33 cellular contexts compared by ENCODE assay signal in genomic region chr3:88725440-88725839, GRCh38.
"Had no signal": no experiment of that assay in that cellular context is flagged by ENCODE, and none has a peak within 500 bp of the region (broad histone marks: within the 10 kb centered on the region; RNA-seq: fewer than 3 reads in every experiment).

No MANE protein-coding gene starts in this region.

- H3K36me3 Mint-ChIP-seq: activated naive CD4-positive, alpha-beta T cell treated with anti-CD3 and anti-CD28 coated beads, Interleukin-2, amount 50 U/mL, for 24 hours; activated naive CD8-positive, alpha-beta T cell treated with anti-CD3 and anti-CD28 coated beads for 36 hours had no signal

- H3K4me1 Mint-ChIP-seq: activated B cell treated with CpG ODN at 0.5 μM for 24 hours; activated naive CD4-positive, alpha-beta T cell treated with anti-CD3 and anti-CD28 coated beads, Interleukin-2, amount 50 U/mL, for 24 hours; activated naive CD8-positive, alpha-beta T cell treated with anti-CD3 and anti-CD28 coated beads for 36 hours; activated naive CD8-positive, alpha-beta T cell treated with anti-CD3 and anti-CD28 coated beads, Interleukin-2, amount 50 U/mL, for 24 hours; T-helper 17 cell had no signal

- H3K4me3 Mint-ChIP-seq: activated B cell treated with CpG ODN at 0.5 μM for 24 hours; activated CD8-positive, alpha-beta T cell treated with anti-CD3 and anti-CD28 coated beads for 36 hours; activated naive CD4-positive, alpha-beta T cell treated with anti-CD3 and anti-CD28 coated beads for 36 hours; activated naive CD4-positive, alpha-beta T cell treated with anti-CD3 and anti-CD28 coated beads, Interleukin-2, amount 50 U/mL, for 24 hours; activated naive CD8-positive, alpha-beta T cell treated with anti-CD3 and anti-CD28 coated beads for 36 hours; activated naive CD8-positive, alpha-beta T cell treated with anti-CD3 and anti-CD28 coated beads, Interleukin-2, amount 50 U/mL, for 24 hours; activated T-helper 1 cell treated with anti-CD3 and anti-CD28 coated beads, Interleukin-12 subunit alpha, Interleukin-12 subunit beta, Interleukin-2, Interleukin-4 antibody, amounts not matched to agents 30 ng/mL and 10 ng/mL and 1 ng/mL, durations not matched to agents 14 hours and 24 hours and 36 hours; T-helper 17 cell; T-helper 2 cell treated with Interferon-gamma antibody and Interleukin-4, amounts not matched to agents 5 μg/mL and 100 μg/mL, for 36 hours had no signal

- H3K27me3 Mint-ChIP-seq: activated B cell treated with CpG ODN at 0.5 μM for 24 hours; activated CD8-positive, alpha-beta T cell treated with anti-CD3 and anti-CD28 coated beads for 36 hours; activated naive CD4-positive, alpha-beta T cell treated with anti-CD3 and anti-CD28 coated beads, Interleukin-2, amount 50 U/mL, for 24 hours; activated naive CD8-positive, alpha-beta T cell treated with anti-CD3 and anti-CD28 coated beads for 36 hours; activated naive CD8-positive, alpha-beta T cell treated with anti-CD3 and anti-CD28 coated beads, Interleukin-2, amount 50 U/mL, for 24 hours; T-helper 17 cell had no signal

- H3K36me3 ChIP-seq: adrenal gland, esophagus squamous epithelium, gastroesophageal sphincter, heart right ventricle, WERI-Rb-1 had no signal

- H3K4me3 ChIP-seq: adrenal gland, body of pancreas, esophagus squamous epithelium, gastroesophageal sphincter, heart right ventricle had no signal

- H3K27ac Mint-ChIP-seq: activated B cell treated with CpG ODN at 0.5 μM for 24 hours; activated CD8-positive, alpha-beta T cell treated with anti-CD3 and anti-CD28 coated beads for 36 hours; activated naive CD4-positive, alpha-beta T cell treated with anti-CD3 and anti-CD28 coated beads for 36 hours; activated naive CD4-positive, alpha-beta T cell treated with anti-CD3 and anti-CD28 coated beads, Interleukin-2, amount 50 U/mL, for 24 hours; activated naive CD8-positive, alpha-beta T cell treated with anti-CD3 and anti-CD28 coated beads for 36 hours; activated naive CD8-positive, alpha-beta T cell treated with anti-CD3 and anti-CD28 coated beads, Interleukin-2, amount 50 U/mL, for 24 hours; activated T-helper 1 cell treated with anti-CD3 and anti-CD28 coated beads, Interleukin-12 subunit alpha, Interleukin-12 subunit beta, Interleukin-2, Interleukin-4 antibody, amounts not matched to agents 30 ng/mL and 10 ng/mL and 1 ng/mL, durations not matched to agents 14 hours and 24 hours and 36 hours; activated T-helper 2 cell treated with anti-CD3 and anti-CD28 coated beads, Interferon-gamma antibody, Interleukin-2, Interleukin-4, amounts not matched to agents 10 μg/mL and 5 μg/mL and 100 μg/mL, durations not matched to agents 14 hours and 24 hours and 36 hours; T-helper 17 cell; T-helper 2 cell treated with Interferon-gamma antibody and Interleukin-4, amounts not matched to agents 5 μg/mL and 100 μg/mL, for 36 hours had no signal

- H3K27me3 ChIP-seq: adrenal gland, body of pancreas, esophagus squamous epithelium, gastroesophageal sphincter, heart right ventricle had no signal

- ATAC-seq: activated CD4-positive, CD25-positive, alpha-beta regulatory T cell treated with anti-CD3 and anti-CD28 coated beads, Interleukin-2, amount 50 U/mL, for 24 hours; activated CD8-positive, alpha-beta T cell treated with anti-CD3 and anti-CD28 coated beads for 36 hours; activated naive CD8-positive, alpha-beta T cell treated with anti-CD3 and anti-CD28 coated beads, Interleukin-2, amount 50 U/mL, for 24 hours; body of pancreas; gastroesophageal sphincter; heart right ventricle; T-helper 17 cell had no signal

- H3K27ac ChIP-seq: adrenal gland, body of pancreas, epithelial cell of prostate, esophagus squamous epithelium, gastroesophageal sphincter, heart right ventricle, WERI-Rb-1 had no signal

- DNase-seq: activated B cell treated with CpG ODN at 0.5 μM for 24 hours; activated CD4-positive, alpha-beta T cell treated with anti-CD3 and anti-CD28 coated beads for 48 hours; activated CD4-positive, alpha-beta T cell treated with anti-CD3 and anti-CD28 coated beads, Interleukin-2, amount 50 U/mL, for 1 hour; activated CD4-positive, alpha-beta T cell treated with anti-CD3 and anti-CD28 coated beads, Interleukin-2, amount 50 U/mL, for 48 hours; activated CD8-positive, alpha-beta memory T cell treated with anti-CD3 and anti-CD28 coated beads for 24 hours; activated CD8-positive, alpha-beta T cell treated with anti-CD3 and anti-CD28 coated beads for 36 hours; activated effector memory CD4-positive, alpha-beta T cell treated with anti-CD3 and anti-CD28 coated beads, Interleukin-2, amount 50 U/mL, for 16 hours; activated naive CD4-positive, alpha-beta T cell treated with anti-CD3 and anti-CD28 coated beads for 36 hours; activated naive CD8-positive, alpha-beta T cell treated with anti-CD3 and anti-CD28 coated beads for 36 hours; activated naive CD8-positive, alpha-beta T cell treated with anti-CD3 and anti-CD28 coated beads, Interleukin-2, amount 50 U/mL, for 24 hours; activated T-cell treated with anti-CD3 and anti-CD28 coated beads, Interleukin-2, amount 50 U/mL, for 1 hour; activated T-cell treated with anti-CD3 and anti-CD28 coated beads, Interleukin-2, amount 50 U/mL, for 48 hours; adrenal gland; amygdala; aorta; body of pancreas; caudate nucleus; cortex of kidney; dermis blood vessel endothelial cell; effector CD8-positive, alpha-beta T cell; esophagus squamous epithelium; foreskin melanocyte; heart right ventricle; T-helper 17 cell; T1000; WERI-Rb-1 had no signal

- H3K9me3 Mint-ChIP-seq: activated B cell treated with CpG ODN at 0.5 μM for 24 hours had no signal

- H3K9me3 ChIP-seq: adrenal gland, body of pancreas, esophagus squamous epithelium had no signal
